In genomic region chr10:69018613-69019012, GRCh38 we compare ENCODE assay signal across 1 cellular context.
TF ChIP-seq lines count a peak whose summit lies in the region.

No MANE protein-coding gene starts in this region.

TF ChIP-seq in K562, 482 proteins besides CTCF, POLR2A, EP300 and RAD21 (continued from another document and continues in another):
- TF ChIP-seq THRB (CRISPR knock-in tag; conservative IDR thresholded peaks at IDR 0.05) = no peak
- TF ChIP-seq ZNF707 (CRISPR knock-in tag; conservative IDR thresholded peaks at IDR 0.05) = no peak
- TF ChIP-seq SMARCE1 (IDR thresholded peaks at IDR 0.05) = peak; percentile 82
- TF ChIP-seq RBM22 (IDR thresholded peaks at IDR 0.05; ENCODE audit: low read depth, low read length, poor library complexity, severe bottlenecking) = no peak
- TF ChIP-seq U2AF1 (optimal IDR thresholded peaks at IDR 0.05; ENCODE audit: low read depth, low read length) = no peak
- TF ChIP-seq MIER1 (IDR thresholded peaks at IDR 0.05; ENCODE audit: low read depth) = no peak
- no peak for TF ChIP-seq NCOA6 (IDR thresholded peaks at IDR 0.05)
- TF ChIP-seq ELF1 (tag; IDR thresholded peaks at IDR 0.05) = no peak
- TF ChIP-seq CAMTA2 (CRISPR knock-in tag; conservative IDR thresholded peaks at IDR 0.05) = no peak
- no peak for TF ChIP-seq HDAC8 (tag; IDR thresholded peaks at IDR 0.05)
- TF ChIP-seq MAZ (CRISPR knock-in tag; conservative IDR thresholded peaks at IDR 0.05 in 1 of 2, IDR thresholded peaks at IDR 0.05 in 1 of 2) = peak; percentile 23 to 30; a peak in 1 of 4 replicates
- TF ChIP-seq BMI1 (IDR thresholded peaks at IDR 0.05; ENCODE audit: low read length) = no peak
- 0 out of 2 replicates have a peak, but pooled peaks have one; percentile 3 for TF ChIP-seq ADNP (tag; IDR thresholded peaks at IDR 0.05)
- TF ChIP-seq PHB2 (IDR thresholded peaks at IDR 0.05; ENCODE audit: low read depth) = peak; percentile 63
- TF ChIP-seq SMAD3 (CRISPR knock-in tag; conservative IDR thresholded peaks at IDR 0.05) = no peak
- no peak for TF ChIP-seq HOXB6 (CRISPR knock-in tag; IDR thresholded peaks at IDR 0.05; ENCODE audit: borderline replicate concordance)
- TF ChIP-seq HNRNPK (IDR thresholded peaks at IDR 0.05; ENCODE audit: low read depth, low read length, poor library complexity, severe bottlenecking) = no peak
- peak in 1 of 2 experiments; percentile 68; a peak in 2 of 4 replicates for TF ChIP-seq HDAC1 (IDR thresholded peaks at IDR 0.05)
- TF ChIP-seq PYGO2 (tag; IDR thresholded peaks at IDR 0.05) = no peak
- TF ChIP-seq CTBP1 (IDR thresholded peaks at IDR 0.05; ENCODE audit: borderline replicate concordance) = peak; percentile 59
- no peak for TF ChIP-seq ETV5 (CRISPR knock-in tag; IDR thresholded peaks at IDR 0.05; ENCODE audit: low read depth)
- TF ChIP-seq HNRNPUL1 (IDR thresholded peaks at IDR 0.05; ENCODE audit: low read length) = no peak
- TF ChIP-seq ZNF318 (IDR thresholded peaks at IDR 0.05; ENCODE audit: borderline replicate concordance in 1 of 2, low read depth in 1 of 2) = no peak
- TF ChIP-seq E2F1 (CRISPR knock-in tag; IDR thresholded peaks at IDR 0.05) = no peak
- peak; percentile 77 for TF ChIP-seq NCOR1 (IDR thresholded peaks at IDR 0.05)
- TF ChIP-seq RB1 (IDR thresholded peaks at IDR 0.05; ENCODE audit: low read depth) = no peak
- TF ChIP-seq POLR2B (IDR thresholded peaks at IDR 0.05; ENCODE audit: low read depth, partially characterized antibody) = no peak
- TF ChIP-seq CBFB (CRISPR knock-in tag; IDR thresholded peaks at IDR 0.05) = no peak
- no peak for TF ChIP-seq ZNF551 (CRISPR knock-in tag; IDR thresholded peaks at IDR 0.05)
- TF ChIP-seq HMGN3 (IDR thresholded peaks at IDR 0.05; ENCODE audit: borderline replicate concordance, extremely low read depth, insufficient read length, low read depth, low read length) = peak; percentile 27
- TF ChIP-seq DIDO1 (tag; IDR thresholded peaks at IDR 0.05; ENCODE audit: low read depth) = no peak
- TF ChIP-seq VEZF1 (CRISPR knock-in tag; IDR thresholded peaks at IDR 0.05) = peak; percentile 63
- TF ChIP-seq FIP1L1 (IDR thresholded peaks at IDR 0.05; ENCODE audit: low read depth, low read length, poor library complexity, severe bottlenecking) = no peak
- no peak for TF ChIP-seq ZNF785 (CRISPR knock-in tag; IDR thresholded peaks at IDR 0.05)
- no peak for TF ChIP-seq TAF1 (IDR thresholded peaks at IDR 0.05; ENCODE audit: control insufficient read depth, extremely low read depth, insufficient read depth, low read length, severe bottlenecking)
- TF ChIP-seq ZBTB11 (CRISPR knock-in tag; IDR thresholded peaks at IDR 0.05) = peak in 1 of 3 experiments; percentile 17; a peak in 1 of 6 replicates
- TF ChIP-seq XRCC5 (IDR thresholded peaks at IDR 0.05; ENCODE audit: low read depth, low read length) = no peak
- TF ChIP-seq DEAF1 (CRISPR knock-in tag; IDR thresholded peaks at IDR 0.05) = no peak
- no peak for TF ChIP-seq STAT5A (IDR thresholded peaks at IDR 0.05; ENCODE audit: borderline replicate concordance, low read length)
- no peak for TF ChIP-seq ZBTB43 (CRISPR knock-in tag; IDR thresholded peaks at IDR 0.05)
- no peak for TF ChIP-seq RUNX1 (IDR thresholded peaks at IDR 0.05; ENCODE audit: low read depth)
- TF ChIP-seq MEF2D (tag; conservative IDR thresholded peaks at IDR 0.05; ENCODE audit: low read depth) = no peak
- 0 out of 4 replicates have a peak, but pooled peaks of 1 of the 2 experiments have one; percentile 9 for TF ChIP-seq TBL1XR1 (IDR thresholded peaks at IDR 0.05; ENCODE audit: low read length in 2 of 2)
- no peak for TF ChIP-seq IRF2 (CRISPR knock-in tag; IDR thresholded peaks at IDR 0.05)
- no peak for TF ChIP-seq RBM39 (optimal IDR thresholded peaks at IDR 0.05; ENCODE audit: low read depth, low read length)
- no peak for TF ChIP-seq DACH1 (IDR thresholded peaks at IDR 0.05; ENCODE audit: partially characterized antibody)
- no peak for TF ChIP-seq SAFB2 (IDR thresholded peaks at IDR 0.05; ENCODE audit: borderline replicate concordance, low read depth, low read length, severe bottlenecking)
- TF ChIP-seq TFE3 (CRISPR knock-in tag; IDR thresholded peaks at IDR 0.05) = no peak
